In the genomic region with DNA sequence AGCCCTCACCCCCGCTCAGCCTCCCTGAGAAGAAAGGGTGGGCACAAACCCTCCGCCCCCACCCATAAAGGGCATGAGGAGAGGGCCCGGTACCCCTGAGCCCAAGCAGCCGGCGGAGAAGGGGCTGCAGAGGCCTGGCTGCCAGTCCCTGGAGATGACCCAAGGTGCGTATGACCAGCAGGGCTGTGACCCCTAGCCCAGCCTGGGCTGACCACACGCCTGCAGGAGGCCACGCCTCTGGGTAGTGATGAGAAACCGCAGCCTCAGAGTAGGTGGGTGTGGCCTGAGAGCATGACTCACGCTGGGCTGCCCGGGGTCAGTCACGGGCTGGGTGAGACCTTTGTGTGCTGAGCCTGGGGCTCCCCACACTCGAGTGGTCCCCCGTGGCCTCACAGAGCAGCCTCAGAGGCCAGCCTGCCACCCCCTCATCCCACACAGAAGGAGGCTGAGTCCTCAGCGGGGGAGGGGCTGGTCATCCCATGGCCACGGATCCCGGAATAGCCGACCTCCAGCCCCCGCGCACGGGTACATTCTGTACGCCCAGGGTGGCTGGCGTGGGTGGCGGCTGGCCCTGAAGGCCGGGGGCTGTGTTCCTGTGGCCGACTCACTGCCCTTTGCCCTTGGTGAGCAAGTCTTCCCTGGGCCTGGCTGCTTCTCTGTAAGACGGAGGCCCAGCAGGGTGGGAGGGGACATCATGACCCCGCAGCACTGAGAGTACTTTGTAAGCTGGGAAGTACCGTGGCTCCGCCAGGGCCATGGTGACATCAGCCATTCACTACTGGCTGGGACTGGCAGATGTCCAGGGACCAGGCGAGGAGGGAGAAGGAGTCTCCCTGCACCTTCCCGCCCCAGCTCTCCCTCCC, we compare ENCODE assay signal across 8 cellular contexts.
A peak's percentile ranks its signal among the peaks of the same experiment; 100 is the strongest.
DNase-seq lines count a peak whose midpoint lies in the region; ATAC-seq, FAIRE-seq and TF ChIP-seq lines count a peak whose summit lies in the region.

No MANE protein-coding gene starts in this region.

- in situ Hi-C loops in mammary epithelial cell (cut with MboI; ENCODE audit: low sequenced_read_pairs in 2 of 2), result no loop called here

- H3K4me1 ChIP-seq in mammary epithelial cell (ENCODE audit: insufficient read depth, low read length), result peaks cover 35% of the 10 kb centered on the region
- peaks cover 9 to 15% of the 10 kb centered on the region in 2 donors for H3K4me1 ChIP-seq in kidney (ENCODE audit: control insufficient read depth in 1 of 2, insufficient read depth in 1 of 2, low read depth in 1 of 2, low read length in 2 of 2)
- H3K4me1 ChIP-seq in skeletal muscle tissue (ENCODE audit: control insufficient read depth in 3 of 3, insufficient read depth in 3 of 3, low read length in 3 of 3), result peaks cover 36 to 76% (median 52%) of the 10 kb centered on the region in 3 donors

- no peak for ATAC-seq in HG03469 (IDR thresholded peaks at IDR 0.05; ENCODE audit: unreplicated experiment)

- H3K79me2 ChIP-seq in mammary epithelial cell (ENCODE audit: insufficient read depth, low read length), result peaks cover 8% of the 10 kb centered on the region

- peak overlapping the region in 2 of 3 experiments; percentile 21 to 33 for H3K4me3 ChIP-seq in mammary epithelial cell (replicated peaks in 1 of 3; ENCODE audit: insufficient read depth in 1 of 3, low read depth in 2 of 3, low read length in 3 of 3)
- H3K4me3 ChIP-seq in kidney (ENCODE audit: low read length in 2 of 2), result no peak overlapping the region
- H3K4me3 ChIP-seq in skeletal muscle tissue (ENCODE audit: low read length in 3 of 3), result peak overlapping the region in 2 of 3 donors; percentile 59 to 63

- peak; percentile 95 for DNase-seq in ELR (ENCODE audit: low read depth)
- DNase-seq in NCI-H2196 treated with DMSO at 0.1 percent for 48 hours (lab: John Stamatoyannopoulos, UW; ENCODE audit: unreplicated experiment), result peak; percentile 23
- DNase-seq in mammary epithelial cell, result peak; percentile 83
- DNase-seq in kidney, result peak; percentile 99
- no peak for DNase-seq in Kasumi-1 (lab: John Stamatoyannopoulos, UW)
- DNase-seq in NCI-H748 treated with DMSO at 0.1 percent for 48 hours (lab: John Stamatoyannopoulos, UW), result no peak

- BruUV-seq in mammary epithelial cell (replicated peaks; lab: Mats Ljungman, UMichigan), result no TSS peak

- no peak for FAIRE-seq in kidney (lab: Jason Lieb, UNC)

- 19% methylated on average over 16 of the region's 32 CpGs for WGBS in mammary epithelial cell (ENCODE audit: low coverage, missing lambda C conversion rate)

- H3K9ac ChIP-seq in mammary epithelial cell (ENCODE audit: insufficient read depth, low read length), result peak overlapping the region; percentile 26
- peak overlapping the region in 1 of 2 donors; percentile 35 for H3K9ac ChIP-seq in kidney (ENCODE audit: low read length in 2 of 2)
- peak overlapping the region; percentile 81 to 88 (median 86) for H3K9ac ChIP-seq in skeletal muscle tissue (ENCODE audit: low read depth in 1 of 3, low read length in 3 of 3)

- dilution Hi-C loops in mammary epithelial cell (cut with HindIII; ENCODE audit: low sequenced_read_pairs), result no loop called here

- intact Hi-C loops in mammary epithelial cell (cut with micrococcal nuclease) (loop anchor here (1.0 kb wide), 1 partner anchor 18 kb away; no protein-coding TSS in a partner anchor), kidney (cut with DNase I) (no loop called here)

- H2AFZ ChIP-seq in mammary epithelial cell (ENCODE audit: low read depth, low read length), result peak overlapping the region; percentile 83

- H3K27me3 ChIP-seq in mammary epithelial cell (ENCODE audit: insufficient read depth, low read length) (no peaks in the 10 kb centered on the region), skeletal muscle tissue (ENCODE audit: control insufficient read depth in 3 of 3, insufficient read depth in 3 of 3, low read length in 3 of 3) (no peaks in the 10 kb centered on the region)

- H3K4me2 ChIP-seq in mammary epithelial cell (ENCODE audit: insufficient read depth, low read depth, low read length), result peak overlapping the region; percentile 90

- H4K20me1 ChIP-seq in mammary epithelial cell (ENCODE audit: insufficient read depth, low read length), result no peaks in the 10 kb centered on the region

- H3K9me3 ChIP-seq in mammary epithelial cell (replicated peaks; ENCODE audit: insufficient read depth, low read length) (no peaks in the 10 kb centered on the region), kidney (ENCODE audit: control insufficient read depth in 1 of 2, low read length in 2 of 2) (no peaks in the 10 kb centered on the region), skeletal muscle tissue (ENCODE audit: control insufficient read depth in 3 of 3, low read length in 3 of 3) (no peaks in the 10 kb centered on the region)

- peak overlapping the region; percentile 30 for H3K27ac ChIP-seq in mammary epithelial cell (ENCODE audit: insufficient read depth, low read depth, low read length)
- H3K27ac ChIP-seq in kidney (ENCODE audit: low read depth in 2 of 2, low read length in 2 of 2), result peak overlapping the region; percentile 73 to 85
- H3K27ac ChIP-seq in skeletal muscle tissue (ENCODE audit: low read depth, low read length), result peak overlapping the region; percentile 99

- TF ChIP-seq CTCF in mammary epithelial cell (conservative IDR thresholded peaks at IDR 0.05 in 1 of 2, IDR thresholded peaks at IDR 0.05 in 1 of 2; ENCODE audit: extremely low read depth in 1 of 2, insufficient read depth in 1 of 2, low read depth in 1 of 2, low read length in 2 of 2) (no peak), kidney (IDR thresholded peaks at IDR 0.05; ENCODE audit: borderline replicate concordance, extremely low read depth, insufficient read depth) (no peak)

- CTCF ChIA-PET in mammary epithelial cell (lab: Charles Lee; ENCODE audit: low non-redundant PET), result no interaction called here

- H3K36me3 ChIP-seq in mammary epithelial cell (ENCODE audit: insufficient read depth, low read length), result no peaks in the 10 kb centered on the region
- no peaks in the 10 kb centered on the region for H3K36me3 ChIP-seq in kidney (ENCODE audit: control insufficient read depth in 1 of 2, insufficient read depth in 2 of 2, low read length in 2 of 2)
- H3K36me3 ChIP-seq in skeletal muscle tissue (ENCODE audit: control insufficient read depth in 3 of 3, insufficient read depth in 3 of 3, low read length in 3 of 3), result no peaks in the 10 kb centered on the region

Comparison
In these comparisons a context has a peak if more than half of its experiments do, and no peak if none do; other contexts are left out.
1. DNase-seq: peak in ELR (single experiment), NCI-H2196 treated with DMSO at 0.1 percent for 48 hours (single experiment), mammary epithelial cell (single experiment) and kidney (single experiment); none in Kasumi-1 (0 of 2) and NCI-H748 treated with DMSO at 0.1 percent for 48 hours (single experiment).
2. H3K27ac ChIP-seq: peak in every context shown above with its lines; median percentile 99 in skeletal muscle tissue; 79 in kidney; 30 in mammary epithelial cell.
3. H3K4me3 ChIP-seq: peak in mammary epithelial cell (2 of 3) and skeletal muscle tissue (2 of 3); none in kidney (0 of 2).